Comparison of ENCODE assay signal across 9 cellular contexts in the genomic region with DNA sequence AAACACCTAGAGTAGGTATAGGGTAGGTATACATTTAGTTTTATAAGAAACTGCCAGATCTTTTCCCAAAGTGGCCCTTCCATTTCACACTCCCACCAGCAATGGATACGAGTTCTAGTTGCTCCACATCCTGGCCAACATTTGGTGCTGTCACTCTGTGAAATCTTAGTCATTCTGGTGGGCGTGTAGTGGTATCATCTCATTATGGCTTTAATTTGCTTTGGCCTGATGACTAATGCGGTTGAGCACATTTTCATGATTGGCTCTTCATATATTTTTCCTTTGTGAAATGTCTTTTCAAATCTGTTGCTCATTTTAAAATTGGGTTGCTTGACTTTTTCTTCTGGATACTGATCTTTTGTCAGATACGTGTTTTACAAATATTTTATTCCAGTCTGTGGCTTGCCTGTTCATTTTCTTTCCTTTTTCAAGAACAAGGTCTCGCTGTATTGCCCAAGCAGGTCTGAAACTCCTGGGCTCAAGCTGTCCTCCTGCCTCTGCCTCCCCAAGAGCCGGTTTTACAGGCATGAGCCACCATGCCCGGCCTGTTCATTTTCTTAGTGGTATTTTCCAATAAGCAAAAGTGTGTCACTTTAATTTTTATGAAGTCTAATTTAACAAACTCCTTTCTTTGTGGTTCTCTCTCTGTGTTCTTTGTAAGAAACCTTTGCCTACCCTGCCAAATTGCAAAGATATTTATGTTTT.
DNase-seq lines count a peak whose midpoint lies in the region; ATAC-seq and TF ChIP-seq lines count a peak whose summit lies in the region.
"Had no signal": no experiment of that assay in that cellular context is flagged by ENCODE, and none has a peak within 500 bp of the region (broad histone marks: within the 10 kb centered on the region; RNA-seq: fewer than 3 reads in every experiment).

No MANE protein-coding gene starts in this region.

- H3K27me3 ChIP-seq in CD8-positive, alpha-beta T cell (ENCODE audit: insufficient read depth, low read length): no peaks in the 10 kb centered on the region

- no peak for TF ChIP-seq CTCF in CD8-positive, alpha-beta T cell (IDR thresholded peaks at IDR 0.05)
- TF ChIP-seq CTCF in NB4 (IDR thresholded peaks at IDR 0.05; ENCODE audit: low read depth, low read length) (no peak), astrocyte of the cerebellum (IDR thresholded peaks at IDR 0.05; ENCODE audit: low read depth, low read length, missing control alignments) (no peak)

- no peaks in the 10 kb centered on the region for H3K9me3 Mint-ChIP-seq in CD8-positive, alpha-beta T cell
- H3K9me3 Mint-ChIP-seq in naive thymus-derived CD8-positive, alpha-beta T cell: peaks cover 0 to 10% (median 0%) of the 10 kb centered on the region in 9 donors

- CTCF ChIA-PET in CD8-positive, alpha-beta T cell (lab: Charles Lee): interaction anchor here (0.8 to 6.0 kb wide), 17 partner anchors 14 to 162 kb away, joined by 3 to 74 read pairs (median 10); no protein-coding TSS in a partner anchor

- TF ChIP-seq POLR2A in NB4 (IDR thresholded peaks at IDR 0.05; ENCODE audit: extremely low read depth, insufficient read length): no peak

- peaks cover 35% of the 10 kb centered on the region for H3K4me1 Mint-ChIP-seq in CD8-positive, alpha-beta T cell (ENCODE audit: low read depth)
- peaks cover 23 to 43% (median 38%) of the 10 kb centered on the region in 4 donors for H3K4me1 Mint-ChIP-seq in naive thymus-derived CD8-positive, alpha-beta T cell

- peak overlapping the region; percentile 90 for H3K27ac Mint-ChIP-seq in CD8-positive, alpha-beta T cell
- H3K27ac Mint-ChIP-seq in naive thymus-derived CD8-positive, alpha-beta T cell: peak overlapping the region; percentile 63 to 97 (median 89)

- POLR2A ChIA-PET in CD8-positive, alpha-beta T cell (lab: Charles Lee): interaction anchor here (0.7 to 3.3 kb wide), 18 partner anchors 8 to 625 kb away, joined by 3 to 37 read pairs (median 6); a partner anchor contains a TSS
- POLR2A ChIA-PET in naive thymus-derived CD8-positive, alpha-beta T cell (lab: Charles Lee): interaction anchor here (0.8 to 6.2 kb wide), 22 partner anchors 15 to 163 kb away, joined by 3 to 164 read pairs (median 21); no protein-coding TSS in a partner anchor

- DNase-seq in CD8-positive, alpha-beta T cell: peak in 2 of 7 experiments; percentile 27 to 48
- DNase-seq in NB4 (ENCODE audit: low read depth): peak; percentile 63
- DNase-seq in astrocyte of the cerebellum (ENCODE audit: low read depth): peak; percentile 84
- no peak for DNase-seq in naive thymus-derived CD8-positive, alpha-beta T cell
- DNase-seq in HuH-7 (ENCODE audit: low spot score): no peak
- DNase-seq in NCI-H748 treated with DMSO at 0.1 percent for 48 hours (lab: John Stamatoyannopoulos, UW): no peak

- H3K27ac ChIP-seq in CD8-positive, alpha-beta T cell (ENCODE audit: low read depth, low read length): no peak overlapping the region
- H3K27ac ChIP-seq: HL-60 had no signal

- no peaks in the 10 kb centered on the region for H3K36me3 Mint-ChIP-seq in CD8-positive, alpha-beta T cell
- peaks cover 0 to 3% (median 0%) of the 10 kb centered on the region in 3 donors for H3K36me3 Mint-ChIP-seq in naive thymus-derived CD8-positive, alpha-beta T cell

- no peaks in the 10 kb centered on the region for H3K36me3 ChIP-seq in CD8-positive, alpha-beta T cell (ENCODE audit: insufficient read depth, low read length)

- no peak overlapping the region for H3K4me3 ChIP-seq in CD8-positive, alpha-beta T cell (ENCODE audit: low read depth, low read length)
- H3K4me3 ChIP-seq in NB4 (ENCODE audit: low read depth, low read length): no peak overlapping the region
- H3K4me3 ChIP-seq in astrocyte of the cerebellum (ENCODE audit: low read depth, low read length): no peak overlapping the region

- in situ Hi-C loops in astrocyte of the cerebellum (cut with HindIII; ENCODE audit: low sequenced_read_pairs): no loop called here

- no peaks in the 10 kb centered on the region for H3K27me3 Mint-ChIP-seq in CD8-positive, alpha-beta T cell (ENCODE audit: low read depth)
- H3K27me3 Mint-ChIP-seq in naive thymus-derived CD8-positive, alpha-beta T cell: peaks cover 0 to 2% (median 0%) of the 10 kb centered on the region in 5 donors

- ATAC-seq in CD8-positive, alpha-beta T cell: peak; percentile 10
- no peak for ATAC-seq in naive thymus-derived CD8-positive, alpha-beta T cell
- ATAC-seq in HG03159 (IDR thresholded peaks at IDR 0.05; ENCODE audit: unreplicated experiment): no peak
- ATAC-seq in HG03571 (IDR thresholded peaks at IDR 0.05; ENCODE audit: unreplicated experiment): no peak

- no peak overlapping the region for H3K4me3 Mint-ChIP-seq in CD8-positive, alpha-beta T cell
- H3K4me3 Mint-ChIP-seq in naive thymus-derived CD8-positive, alpha-beta T cell: peak overlapping the region in 9 of 10 donors; percentile 75 to 90 (median 84)

- H3K4me1 ChIP-seq in CD8-positive, alpha-beta T cell (ENCODE audit: insufficient read depth, low read length): peaks cover 30% of the 10 kb centered on the region

- intact Hi-C loops in CD8-positive, alpha-beta T cell (cut with DNase I, micrococcal nuclease): loop anchor here (1.0 to 5.0 kb wide), 5 partner anchors 9 to 624 kb away; a partner anchor contains a TSS

- H3K9me3 ChIP-seq in CD8-positive, alpha-beta T cell (ENCODE audit: low read length): peaks cover 7% of the 10 kb centered on the region

Comparison
In these comparisons a context has a peak if more than half of its experiments do, and no peak if none do; other contexts are left out.
1. DNase-seq: peak in NB4 (single experiment) and astrocyte of the cerebellum (single experiment); none in naive thymus-derived CD8-positive, alpha-beta T cell (0 of 10), HuH-7 (single experiment) and NCI-H748 treated with DMSO at 0.1 percent for 48 hours (single experiment).